In the genomic region with DNA sequence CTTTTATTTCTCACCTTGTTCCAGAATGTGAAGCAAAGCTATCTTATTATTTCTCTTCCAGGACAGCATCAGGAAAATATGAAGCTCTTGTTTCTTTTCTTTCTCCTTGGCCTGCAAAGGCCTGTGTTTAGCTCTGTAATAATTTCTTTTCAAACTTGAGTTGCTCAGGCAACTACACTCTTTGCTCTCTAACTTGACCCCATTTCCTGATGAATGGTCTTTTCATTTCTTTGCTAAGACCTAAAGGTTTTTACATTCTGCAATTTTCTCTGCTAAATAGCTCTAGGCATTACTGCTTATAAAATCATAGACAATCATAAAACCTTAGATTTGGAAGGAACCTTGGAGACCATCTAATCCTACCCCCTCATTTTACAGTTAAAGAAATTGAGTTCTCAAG, we compare ENCODE assay signal across 19 cellular contexts. TPM values are rescaled to one million over a fixed set of nuclear protein-coding genes. Genes with fewer than 3 reads are reported as not detected.
DNase-seq lines count a peak whose midpoint lies in the region; TF ChIP-seq lines count a peak whose summit lies in the region.
"Had no signal": no experiment of that assay in that cellular context is flagged by ENCODE, and none has a peak within 500 bp of the region (broad histone marks: within the 10 kb centered on the region; RNA-seq: fewer than 3 reads in every experiment).

No MANE protein-coding gene starts in this region.

- H3K36me3 Mint-ChIP-seq in mesothelial cell of epicardium: no peaks in the 10 kb centered on the region
- H3K36me3 Mint-ChIP-seq: CD4-positive, CD25-positive, alpha-beta regulatory T cell; IgD-negative memory B cell had no signal

- H3K27ac Mint-ChIP-seq in mesothelial cell of epicardium: peak overlapping the region; percentile 89
- H3K27ac Mint-ChIP-seq: CD4-positive, CD25-positive, alpha-beta regulatory T cell; H9; IgD-negative memory B cell had no signal

- peak overlapping the region; percentile 79 for H3K27ac ChIP-seq in temporal lobe (ENCODE audit: low read depth, low read length)

- DNase-seq in NCI-H2227 treated with DMSO at 0.1 percent for 48 hours (lab: John Stamatoyannopoulos, UW) (peak; percentile 42), epidermal melanocyte (ENCODE audit: insufficient read length, low spot score) (peak; percentile 53), mesothelial cell of epicardium (ENCODE audit: low spot score in 2 of 2, unreplicated experiment in 2 of 2) (no peak), activated gamma-delta T cell (lab: John Stamatoyannopoulos, UW) (no peak), NCI-H2029 treated with DMSO at 0.1 percent for 48 hours (lab: John Stamatoyannopoulos, UW) (no peak), AG20443 (ENCODE audit: low spot score) (no peak)
- DNase-seq in stimulated activated naive CD4-positive, alpha-beta T cell treated with Interleukin-2 at 50 U/mL for 16 hours (lab: John Stamatoyannopoulos, UW): no peak
- DNase-seq: BE2C; CD4-positive, CD25-positive, alpha-beta regulatory T cell; GF-D8; H9; Kasumi-1; MG63; NCI-H1092; NCI-H1436 treated with DMSO at 0.1 percent for 48 hours; NCI-H2029; NCI-H2171 had no signal

- H3K4me3 Mint-ChIP-seq in mesothelial cell of epicardium: no peak overlapping the region
- H3K4me3 Mint-ChIP-seq: CD4-positive, CD25-positive, alpha-beta regulatory T cell; H9; IgD-negative memory B cell had no signal

- TF ChIP-seq CTCF in mesothelial cell of epicardium (IDR thresholded peaks at IDR 0.05; ENCODE audit: unreplicated experiment): no peak

- H3K4me1 Mint-ChIP-seq in mesothelial cell of epicardium: peaks cover 11% of the 10 kb centered on the region
- H3K4me1 Mint-ChIP-seq: CD4-positive, CD25-positive, alpha-beta regulatory T cell; IgD-negative memory B cell had no signal

- peaks cover 4% of the 10 kb centered on the region for H3K9me3 Mint-ChIP-seq in mesothelial cell of epicardium
- H3K9me3 Mint-ChIP-seq: H9, IgD-negative memory B cell had no signal

- H3K27me3 Mint-ChIP-seq in mesothelial cell of epicardium (ENCODE audit: low read depth): no peaks in the 10 kb centered on the region

RNA-seq across cellular contexts. Expression of a gene that starts 26.2 kb away (rescaled TPM):
- total RNA-seq in mesothelial cell of epicardium (76.3 to 77.8 TPM (median 76.8 TPM) in 3 replicates), temporal lobe (94.7 TPM)

RNA-seq across cellular contexts. Expression of a gene that starts 44.7 kb away (rescaled TPM):
- 38.5 to 46.2 TPM (median 41.7 TPM) in 3 replicates for total RNA-seq in mesothelial cell of epicardium
- total RNA-seq in temporal lobe: 29.7 TPM

Comparison
In these comparisons a context has a peak if more than half of its experiments do, and no peak if none do; other contexts are left out.
1. DNase-seq: peak in NCI-H2227 treated with DMSO at 0.1 percent for 48 hours (single experiment) and epidermal melanocyte (single experiment); none in mesothelial cell of epicardium (0 of 2), activated gamma-delta T cell (single experiment), stimulated activated naive CD4-positive, alpha-beta T cell treated with Interleukin-2 at 50 U/mL for 16 hours (single experiment), NCI-H2029 treated with DMSO at 0.1 percent for 48 hours (single experiment) and AG20443 (single experiment).